Comparison of ENCODE assay signal across 9 cellular contexts in the genomic region with DNA sequence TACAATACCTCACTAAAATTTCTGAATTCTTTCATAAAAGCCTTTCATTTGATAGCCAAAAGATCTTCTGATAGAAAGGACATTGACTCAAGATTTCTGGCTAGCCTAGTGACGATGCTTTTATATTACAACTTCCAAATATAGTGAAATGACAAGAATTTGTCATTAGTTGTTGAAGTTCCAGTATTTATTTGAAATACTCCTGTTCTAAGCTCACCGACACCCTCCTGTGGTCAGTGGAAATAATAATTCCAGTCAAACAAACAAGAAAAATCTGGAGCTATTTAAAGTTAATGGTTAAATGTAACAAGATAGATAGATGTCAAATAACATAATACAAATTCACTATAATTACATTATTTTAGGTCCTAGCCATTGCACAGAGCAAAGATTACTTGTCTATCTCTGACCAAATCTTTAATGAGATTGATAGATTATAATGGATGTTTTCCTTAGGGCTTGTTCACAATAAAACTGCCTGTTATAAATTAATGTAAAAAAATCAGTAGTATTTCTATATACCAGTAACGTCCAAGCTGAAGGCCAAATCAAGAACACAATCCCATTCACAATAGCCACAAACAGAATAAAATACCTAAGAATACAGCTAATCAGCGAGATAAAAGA.
DNase-seq lines count a peak whose midpoint lies in the region; ATAC-seq and TF ChIP-seq lines count a peak whose summit lies in the region.
"Had no signal": no experiment of that assay in that cellular context is flagged by ENCODE, and none has a peak within 500 bp of the region (broad histone marks: within the 10 kb centered on the region; RNA-seq: fewer than 3 reads in every experiment).

No MANE protein-coding gene starts in this region.

- no peak for TF ChIP-seq POLR2A in gastrocnemius medialis (IDR thresholded peaks at IDR 0.05)

- H3K9me3 Mint-ChIP-seq in activated CD4-positive, alpha-beta T cell treated with anti-CD3 and anti-CD28 coated beads for 36 hours (ENCODE audit: low read depth): no peaks in the 10 kb centered on the region
- no peaks in the 10 kb centered on the region for H3K9me3 Mint-ChIP-seq in activated CD8-positive, alpha-beta T cell treated with anti-CD3 and anti-CD28 coated beads for 36 hours
- H3K9me3 Mint-ChIP-seq: activated naive CD8-positive, alpha-beta T cell treated with anti-CD3 and anti-CD28 coated beads, Interleukin-2, amount 10 ng/mL, durations not matched to agents 7 days and 5 days had no signal

- TF ChIP-seq CTCF in activated CD8-positive, alpha-beta T cell treated with anti-CD3 and anti-CD28 coated beads for 36 hours (IDR thresholded peaks at IDR 0.05): peak; percentile 60
- peak; percentile 50 to 74 (median 55) for TF ChIP-seq CTCF in gastrocnemius medialis (IDR thresholded peaks at IDR 0.05 in 4 of 5, conservative IDR thresholded peaks at IDR 0.05 in 1 of 5)

- no peaks in the 10 kb centered on the region for H3K36me3 ChIP-seq in gastrocnemius medialis

- no peaks in the 10 kb centered on the region for H3K27me3 ChIP-seq in gastrocnemius medialis

- no peak overlapping the region for H3K4me3 ChIP-seq in gastrocnemius medialis

- POLR2A ChIA-PET in activated CD4-positive, alpha-beta T cell treated with anti-CD3 and anti-CD28 coated beads for 36 hours (lab: Charles Lee): interaction anchor here (0.9 kb wide), 1 partner anchor 291 kb away, joined by 7 read pairs; no protein-coding TSS in a partner anchor
- POLR2A ChIA-PET in activated CD8-positive, alpha-beta T cell treated with anti-CD3 and anti-CD28 coated beads for 36 hours (lab: Charles Lee): no interaction called here

- in situ Hi-C loops in gastrocnemius medialis (cut with MboI; ENCODE audit: low sequenced_read_pairs in 4 of 4): loop anchor here in 3 of 4 donors (25.0 kb wide), 3 partner anchors 191 to 459 kb away; partner anchors contain the start of gene RGCC (in 1 of the 3)

- peaks cover 23% of the 10 kb centered on the region for H3K4me1 Mint-ChIP-seq in activated CD4-positive, alpha-beta T cell treated with anti-CD3 and anti-CD28 coated beads for 36 hours
- peaks cover 15% of the 10 kb centered on the region for H3K4me1 Mint-ChIP-seq in activated CD8-positive, alpha-beta T cell treated with anti-CD3 and anti-CD28 coated beads for 36 hours (ENCODE audit: low read depth)

- no peak overlapping the region for H3K27ac Mint-ChIP-seq in activated CD4-positive, alpha-beta T cell treated with anti-CD3 and anti-CD28 coated beads for 36 hours
- H3K27ac Mint-ChIP-seq in activated CD8-positive, alpha-beta T cell treated with anti-CD3 and anti-CD28 coated beads for 36 hours: no peak overlapping the region
- H3K27ac Mint-ChIP-seq: activated naive CD8-positive, alpha-beta T cell treated with anti-CD3 and anti-CD28 coated beads, Interleukin-2, amount 10 ng/mL, durations not matched to agents 7 days and 5 days had no signal

- intact Hi-C loops in activated CD4-positive, alpha-beta T cell treated with anti-CD3 and anti-CD28 coated beads for 36 hours (cut with DNase I, micrococcal nuclease): loop anchor here (1.0 to 10.0 kb wide), 6 partner anchors 226 to 300 kb away; no protein-coding TSS in a partner anchor
- intact Hi-C loops in activated CD8-positive, alpha-beta T cell treated with anti-CD3 and anti-CD28 coated beads for 36 hours (cut with micrococcal nuclease): loop anchor here (5.0 to 10.0 kb wide), 2 partner anchors 191 to 268 kb away; no protein-coding TSS in a partner anchor
- intact Hi-C loops in gastrocnemius medialis (cut with DNase I; ENCODE audit: low total_unique reads): loop anchor here (1.0 to 5.0 kb wide), 3 partner anchors 196 to 300 kb away; partner anchors contain the start of gene RGCC

- H3K27me3 Mint-ChIP-seq in activated CD4-positive, alpha-beta T cell treated with anti-CD3 and anti-CD28 coated beads for 36 hours: no peaks in the 10 kb centered on the region
- no peaks in the 10 kb centered on the region for H3K27me3 Mint-ChIP-seq in activated CD8-positive, alpha-beta T cell treated with anti-CD3 and anti-CD28 coated beads for 36 hours
- H3K27me3 Mint-ChIP-seq: activated naive CD8-positive, alpha-beta T cell treated with anti-CD3 and anti-CD28 coated beads, Interleukin-2, amount 10 ng/mL, durations not matched to agents 7 days and 5 days had no signal

- H3K4me3 Mint-ChIP-seq in activated CD4-positive, alpha-beta T cell treated with anti-CD3 and anti-CD28 coated beads for 36 hours: no peak overlapping the region
- no peak overlapping the region for H3K4me3 Mint-ChIP-seq in activated CD8-positive, alpha-beta T cell treated with anti-CD3 and anti-CD28 coated beads for 36 hours
- H3K4me3 Mint-ChIP-seq: activated naive CD8-positive, alpha-beta T cell treated with anti-CD3 and anti-CD28 coated beads, Interleukin-2, amount 10 ng/mL, durations not matched to agents 7 days and 5 days had no signal

- peak overlapping the region; percentile 15 to 58 (median 24) for H3K27ac ChIP-seq in gastrocnemius medialis

- no peak for ATAC-seq in activated CD4-positive, alpha-beta T cell treated with anti-CD3 and anti-CD28 coated beads for 36 hours
- ATAC-seq in activated CD8-positive, alpha-beta T cell treated with anti-CD3 and anti-CD28 coated beads for 36 hours: no peak
- ATAC-seq in gastrocnemius medialis (peak; percentile 43 to 58), HG03045 (IDR thresholded peaks at IDR 0.05; ENCODE audit: unreplicated experiment) (no peak), GM18519 (IDR thresholded peaks at IDR 0.05; ENCODE audit: low FRiP score, unreplicated experiment) (no peak)

- H3K4me1 ChIP-seq in gastrocnemius medialis: peaks cover 3 to 10% of the 10 kb centered on the region in 2 donors

- no peaks in the 10 kb centered on the region for H3K36me3 Mint-ChIP-seq in activated CD4-positive, alpha-beta T cell treated with anti-CD3 and anti-CD28 coated beads for 36 hours (ENCODE audit: low read depth)
- no peaks in the 10 kb centered on the region for H3K36me3 Mint-ChIP-seq in activated CD8-positive, alpha-beta T cell treated with anti-CD3 and anti-CD28 coated beads for 36 hours (ENCODE audit: low read depth)
- H3K36me3 Mint-ChIP-seq: activated naive CD8-positive, alpha-beta T cell treated with anti-CD3 and anti-CD28 coated beads, Interleukin-2, amount 10 ng/mL, durations not matched to agents 7 days and 5 days had no signal

- CTCF ChIA-PET in activated CD4-positive, alpha-beta T cell treated with anti-CD3 and anti-CD28 coated beads for 36 hours (lab: Charles Lee): interaction anchor here (0.6 to 3.2 kb wide), 15 partner anchors 9 to 314 kb away, joined by 3 to 23 read pairs (median 5); no protein-coding TSS in a partner anchor
- CTCF ChIA-PET in activated CD8-positive, alpha-beta T cell treated with anti-CD3 and anti-CD28 coated beads for 36 hours (lab: Charles Lee): interaction anchor here (0.7 to 4.8 kb wide), 28 partner anchors 9 to 462 kb away, joined by 3 to 27 read pairs (median 4); partner anchors contain the start of gene RGCC

- DNase-seq in activated CD4-positive, alpha-beta T cell treated with anti-CD3 and anti-CD28 coated beads for 36 hours: peak; percentile 55
- DNase-seq in activated CD4-positive, alpha-beta T cell treated with anti-CD3 and anti-CD28 coated beads for 1 hour: no peak
- DNase-seq in M059J (ENCODE audit: low read depth): peak; percentile 54
- DNase-seq in activated CD8-positive, alpha-beta T cell treated with anti-CD3 and anti-CD28 coated beads for 36 hours: peak; percentile 55
- DNase-seq in germinal center (ENCODE audit: low spot score): peak; percentile 20
- no peak for DNase-seq in gastrocnemius medialis
- DNase-seq: activated naive CD8-positive, alpha-beta T cell treated with anti-CD3 and anti-CD28 coated beads, Interleukin-2, amount 10 ng/mL, durations not matched to agents 7 days and 5 days had no signal

- H3K9me3 ChIP-seq in gastrocnemius medialis: no peaks in the 10 kb centered on the region

Comparison
In these comparisons a context has a peak if more than half of its experiments do, and no peak if none do; other contexts are left out.
1. DNase-seq: peak in activated CD4-positive, alpha-beta T cell treated with anti-CD3 and anti-CD28 coated beads for 36 hours (single experiment), M059J (single experiment), activated CD8-positive, alpha-beta T cell treated with anti-CD3 and anti-CD28 coated beads for 36 hours (single experiment) and germinal center (single experiment); none in activated CD4-positive, alpha-beta T cell treated with anti-CD3 and anti-CD28 coated beads for 1 hour (single experiment) and gastrocnemius medialis (0 of 2).
2. ATAC-seq: peak in gastrocnemius medialis (2 of 2); none in activated CD4-positive, alpha-beta T cell treated with anti-CD3 and anti-CD28 coated beads for 36 hours (single experiment), activated CD8-positive, alpha-beta T cell treated with anti-CD3 and anti-CD28 coated beads for 36 hours (single experiment), HG03045 (single experiment) and GM18519 (single experiment).